In the genomic region with DNA sequence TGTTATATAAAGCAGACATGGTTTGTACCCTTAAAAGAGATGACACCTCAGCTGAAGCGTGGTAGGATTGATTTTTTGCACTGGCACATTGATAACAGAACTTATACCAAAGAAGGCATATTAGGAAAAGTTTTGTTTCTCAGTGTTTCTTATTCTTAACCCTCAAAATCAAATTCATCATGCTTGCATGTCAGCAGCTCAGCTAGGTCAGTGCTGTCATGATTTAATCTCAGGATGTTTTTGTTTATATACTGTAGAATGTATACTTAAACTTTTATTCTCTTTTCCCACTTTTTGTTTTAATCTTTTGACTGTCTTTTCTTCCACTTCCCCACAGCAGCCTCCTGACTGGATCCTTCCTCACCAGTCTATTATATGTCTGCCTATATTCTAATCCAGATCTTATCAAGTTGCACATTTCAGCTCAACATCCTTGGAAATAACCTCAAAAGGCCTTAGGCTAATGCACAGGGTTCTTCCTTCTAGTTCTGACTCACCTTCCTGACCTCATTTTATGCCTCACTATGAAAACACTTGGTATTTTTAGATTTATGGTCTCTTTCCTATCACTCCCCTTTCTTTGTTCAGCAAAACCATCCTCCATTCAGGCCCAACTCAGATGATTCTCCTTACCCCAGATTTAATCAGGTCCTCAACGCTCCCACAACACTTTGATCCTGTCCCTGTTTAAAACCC, we compare ENCODE assay signal across 9 cellular contexts. TPM values are rescaled to one million over a fixed set of nuclear protein-coding genes. Genes with fewer than 3 reads are reported as not detected.
DNase-seq lines count a peak whose midpoint lies in the region; ATAC-seq, FAIRE-seq and TF ChIP-seq lines count a peak whose summit lies in the region.
"Had no signal": no experiment of that assay in that cellular context is flagged by ENCODE, and none has a peak within 500 bp of the region (broad histone marks: within the 10 kb centered on the region; RNA-seq: fewer than 3 reads in every experiment).

No MANE protein-coding gene starts in this region.

- DNase-seq in SK-N-SH (no peak), HTR-8/SVneo (ENCODE audit: insufficient read length, low spot score) (peak; percentile 67), GM12878 (ENCODE audit: low read depth, low spot score) (no peak), NK-92 (lab: John Stamatoyannopoulos, UW; ENCODE audit: unreplicated experiment) (no peak), stomach (no peak)

- H3K4me1 ChIP-seq in SK-N-SH (ENCODE audit: control insufficient read depth in 1 of 2, insufficient read depth in 2 of 2, low read depth in 1 of 2, low read length in 1 of 2) (no peaks in the 10 kb centered on the region), GM12878 (ENCODE audit: control insufficient read depth, insufficient read depth, low read length) (peaks cover 6% of the 10 kb centered on the region; the same call in 1 of the 2 replicates), skeletal muscle satellite cell (ENCODE audit: control insufficient read depth, insufficient read depth, low read length) (peaks cover 33% of the 10 kb centered on the region), stomach (peaks cover 0 to 46% (median 17%) of the 10 kb centered on the region in 4 donors)

- CTCF ChIA-PET in SK-N-SH (lab: Yijun Ruan, JAX) (no interaction called here), GM12878 (lab: Yijun Ruan, JAX) (interaction anchor here (0.7 kb wide), 1 partner anchor 98 kb away, joined by 3 read pairs; no protein-coding TSS in a partner anchor)

- H3K79me2 ChIP-seq in SK-N-SH (ENCODE audit: insufficient read depth) (no peaks in the 10 kb centered on the region), GM12878 (ENCODE audit: control insufficient read depth, insufficient read depth, low read length) (no peaks in the 10 kb centered on the region)

- TF ChIP-seq CTCF in SK-N-SH (IDR thresholded peaks at IDR 0.05) (no peak), GM12878 (IDR thresholded peaks at IDR 0.05 in 2 of 3, conservative IDR thresholded peaks at IDR 0.05 in 1 of 3; ENCODE audit: control insufficient read depth in 2 of 3, extremely low read depth in 1 of 3, insufficient read depth in 1 of 3, low read depth in 3 of 3, low read length in 3 of 3) (no peak), stomach (IDR thresholded peaks at IDR 0.05) (no peak)

- H3K9me2 ChIP-seq in SK-N-SH: no peaks in the 10 kb centered on the region

- H3F3A ChIP-seq in SK-N-SH (replicated peaks; ENCODE audit: insufficient read depth): peaks cover 3% of the 10 kb centered on the region

- SMC1A ChIA-PET in GM12878 (lab: Charles Lee; ENCODE audit: uncharacterized antibody, unreplicated experiment): interaction anchor here (0.7 kb wide), 1 partner anchor 136 kb away, joined by 3 read pairs; no protein-coding TSS in a partner anchor

- ATAC-seq in SK-N-SH treated with all-trans-retinoic acid at 6 μM for 48 hours (no peak; the same call in 2 of the 3 replicates), GM12878 (peak; percentile 78), HG02588 (IDR thresholded peaks at IDR 0.05; ENCODE audit: unreplicated experiment) (no peak)

- H3K27ac ChIP-seq in SK-N-SH (ENCODE audit: low read depth in 2 of 2, low read length in 1 of 2): peak overlapping the region in 1 of 2 experiments; percentile 46; a peak in 2 of 4 replicates
- no peak overlapping the region for H3K27ac ChIP-seq in GM12878 (ENCODE audit: control insufficient read depth, insufficient read depth)
- peak overlapping the region in 1 of 5 donors; percentile 7 for H3K27ac ChIP-seq in stomach

- POLR2A ChIA-PET in SK-N-SH (lab: Yijun Ruan, JAX): no interaction called here
- POLR2A ChIA-PET in GM12878 (lab: Charles Lee): interaction anchor here (0.6 kb wide), 2 partner anchors 239 to 1723 kb away, joined by 3 read pairs; no protein-coding TSS in a partner anchor

- H3K27me3 ChIP-seq in SK-N-SH (ENCODE audit: insufficient read depth) (no peaks in the 10 kb centered on the region), GM12878 (replicated peaks in 1 of 2; ENCODE audit: control insufficient read depth in 2 of 2, insufficient read depth in 2 of 2, low read length in 1 of 2) (no peaks in the 10 kb centered on the region), skeletal muscle satellite cell (ENCODE audit: control insufficient read depth, insufficient read depth, low read length) (no peaks in the 10 kb centered on the region), stomach (no peaks in the 10 kb centered on the region)

- TF ChIP-seq POLR2A in GM12878 (IDR thresholded peaks at IDR 0.05; ENCODE audit: low read depth, low read length) (no peak), stomach (IDR thresholded peaks at IDR 0.05) (no peak)

- no peak for TF ChIP-seq RAD21 in SK-N-SH (IDR thresholded peaks at IDR 0.05; ENCODE audit: low read length)
- TF ChIP-seq RAD21 in GM12878 (IDR thresholded peaks at IDR 0.05; ENCODE audit: insufficient read depth, low read depth, low read length): no peak

- no peak overlapping the region for H2AFZ ChIP-seq in SK-N-SH (ENCODE audit: low read depth)
- no peak overlapping the region for H2AFZ ChIP-seq in GM12878 (ENCODE audit: control insufficient read depth, low read depth, low read length)

- FAIRE-seq in HTR-8/SVneo (lab: Jason Lieb, UNC) (no peak), GM12878 (lab: Jason Lieb, UNC) (no peak)

- RAD21 ChIA-PET in GM12878 (lab: Charles Lee; ENCODE audit: unreplicated experiment): no interaction called here

- no peaks in the 10 kb centered on the region for H3K9me3 ChIP-seq in SK-N-SH
- H3K9me3 ChIP-seq in GM12878 (replicated peaks; ENCODE audit: control insufficient read depth, insufficient read depth, low read length): no peaks in the 10 kb centered on the region
- no peaks in the 10 kb centered on the region for H3K9me3 ChIP-seq in skeletal muscle satellite cell (replicated peaks; ENCODE audit: low read length)
- no peaks in the 10 kb centered on the region for H3K9me3 ChIP-seq in stomach
- H3K9me3 ChIP-seq: HAP-1 had no signal

- H4K20me1 ChIP-seq in SK-N-SH (ENCODE audit: insufficient read depth): 0 out of 2 replicates have a peak, but pooled peaks cover 3% of the 10 kb centered on the region
- H4K20me1 ChIP-seq in GM12878 (ENCODE audit: control insufficient read depth, insufficient read depth): no peaks in the 10 kb centered on the region

- intact Hi-C loops in GM12878 (cut with micrococcal nuclease; ENCODE audit: unreplicated experiment) (no loop called here), stomach (cut with DNase I; ENCODE audit: low total_unique reads) (no loop called here)

- no peak for TF ChIP-seq EP300 in SK-N-SH (IDR thresholded peaks at IDR 0.05; ENCODE audit: borderline replicate concordance in 1 of 2, low read depth in 1 of 2, low read length in 1 of 2)
- peak in 1 of 2 experiments; percentile 37; a peak in 1 of 4 replicates for TF ChIP-seq EP300 in GM12878 (IDR thresholded peaks at IDR 0.05; ENCODE audit: borderline replicate concordance in 1 of 2, control insufficient read depth in 1 of 2, low read depth in 2 of 2, low read length in 2 of 2)
- TF ChIP-seq EP300 in stomach (IDR thresholded peaks at IDR 0.05): no peak

- H3K4me2 ChIP-seq in SK-N-SH (peak overlapping the region; percentile 47; the same call in 1 of the 2 replicates), GM12878 (ENCODE audit: control insufficient read depth, insufficient read depth) (no peak overlapping the region), skeletal muscle satellite cell (ENCODE audit: low read length) (peak overlapping the region; percentile 47)

- WGBS in SK-N-SH (ENCODE audit: low lambda C conversion rate): 80% methylated on average over 2 of the region's 2 CpGs
- 56% methylated on average over 2 of the region's 2 CpGs for WGBS in GM12878 (ENCODE audit: insufficient coverage, insufficient replicate concordance, low lambda C conversion rate, missing lambda C conversion rate)
- 77 to 86% (median 80%) methylated on average over 2 of the region's 2 CpGs for WGBS in stomach, 5 donors

- H3K9ac ChIP-seq in SK-N-SH (no peak overlapping the region), GM12878 (ENCODE audit: control insufficient read depth, insufficient read depth, low read length) (no peak overlapping the region), skeletal muscle satellite cell (ENCODE audit: low read depth, low read length) (peak overlapping the region; percentile 28)

- H3K36me3 ChIP-seq in SK-N-SH (replicated peaks in 1 of 2; ENCODE audit: control insufficient read depth in 1 of 2, insufficient read depth in 2 of 2, low read length in 1 of 2) (peaks cover 2 to 17% of the 10 kb centered on the region in 2 experiments), GM12878 (ENCODE audit: control insufficient read depth in 2 of 2, insufficient read depth in 2 of 2, low read length in 1 of 2) (peaks cover 1 to 5% of the 10 kb centered on the region in 2 experiments; a peak in 3 of 4 replicates), skeletal muscle satellite cell (ENCODE audit: insufficient read depth, low read length) (peaks cover 63% of the 10 kb centered on the region), stomach (peaks cover 74 to 100% (median 98%) of the 10 kb centered on the region in 4 donors)

- no TSS peak for BruUV-seq in GM12878 (replicated peaks; lab: Mats Ljungman, UMichigan)

- H3K4me3 ChIP-seq in SK-N-SH (ENCODE audit: low read depth in 2 of 2, low read length in 1 of 2) (no peak overlapping the region), GM12878 (no peak overlapping the region), skeletal muscle satellite cell (ENCODE audit: low read length) (no peak overlapping the region), stomach (no peak overlapping the region)
- H3K4me3 ChIP-seq: HAP-1 had no signal

- in situ Hi-C loops in GM12878 (cut with MboI): no loop called here

RNA-seq across cellular contexts. Expression of a gene that starts 7.1 kb away (rescaled TPM):
- polyA plus RNA-seq in SK-N-SH (2012; rRNA removed) (4.8 and 7.6 TPM in 2 replicates), GM12878 (2011; rRNA removed) (25.2 and 52.2 TPM in 2 replicates), GM12878 (2014; fragmentation: Illumina TruSeq; extraction: Trizol) (3.9 and 5.3 TPM in 2 replicates), GM12878 (2014; fragmentation: Nextera tagmentation; extraction: Ambion mirVana) (10 to 100 TPM in 1 of 2 experiments, 1 to 10 TPM in 1; 3.8 to 17.2 TPM), GM12878 (2014; rRNA removed) (16.7 and 17.5 TPM in 2 replicates), GM12878 (2016; fragmentation: Nextera tagmentation; extraction: Ambion mirVana) (10 to 100 TPM; 40.1 to 41.8 TPM), stomach (10 to 100 TPM; 20.5 to 49.9 (median 48.5) TPM)
- polyA plus RNA-seq in SK-N-SH (2012; cell fraction: cytosol; rRNA removed): 5.1 and 5.7 TPM in 2 replicates
- polyA plus RNA-seq in SK-N-SH (2012; cell fraction: nucleus; rRNA removed): 3.9 and 6.0 TPM in 2 replicates
- total RNA-seq in GM12878 (2013; cell fraction: nucleolus; rRNA removed): 10.2 and 10.9 TPM in 2 replicates
- total RNA-seq in GM12878 (2014; rRNA removed) (13.1 and 15.2 TPM in 2 replicates), GM12878 (2014; rRNA removed; fragmentation: Illumina TruSeq; extraction: Trizol) (7.0 and 7.4 TPM in 2 replicates), GM12878 (2021) (23.8 and 24.8 TPM in 2 replicates), stomach (100 to 1,000 TPM in 2 of 5 donors, 10 to 100 TPM in 2, 1 to 10 TPM in 1; 9.9 to 351 (median 48.3) TPM)
- 2.8 TPM for polyA plus RNA-seq in GM12878 (2011; ENCODE audit: low read depth)
- 6.2 and 11.5 TPM in 2 replicates for polyA plus RNA-seq in GM12878 (2011; cell fraction: cytosol; rRNA removed)
- 10.9 and 12.1 TPM in 2 replicates for polyA plus RNA-seq in GM12878 (2011; cell fraction: nucleus; rRNA removed)
- 13.6 and 18.6 TPM in 2 replicates for polyA plus RNA-seq in GM12878 (2012)
- 3.5 and 5.9 TPM in 2 replicates for polyA minus RNA-seq in GM12878 (2011; rRNA and poly(A)+ RNA removed)
- 2.2 and 4.4 TPM in 2 replicates for polyA minus RNA-seq in GM12878 (2011; cell fraction: cytosol; rRNA and poly(A)+ RNA removed)
- 2.7 and 4.0 TPM in 2 replicates for polyA minus RNA-seq in GM12878 (2011; cell fraction: nucleus; rRNA and poly(A)+ RNA removed)
- 12.2 and 14.9 TPM in 2 replicates for total RNA-seq in skeletal muscle satellite cell (2012; rRNA removed)

RNA-seq across cellular contexts. Expression of a gene that starts 33.4 kb away (rescaled TPM):
- polyA plus RNA-seq in SK-N-SH (2012; rRNA removed): not detected in 2 replicates
- polyA plus RNA-seq in SK-N-SH (2012; cell fraction: cytosol; rRNA removed): not detected in 2 replicates
- polyA plus RNA-seq in SK-N-SH (2012; cell fraction: nucleus; rRNA removed): not detected in 2 replicates
- not detected in 2 replicates for total RNA-seq in GM12878 (2013; cell fraction: nucleolus; rRNA removed)
- total RNA-seq in GM12878 (2014; rRNA removed): not detected in 2 replicates
- total RNA-seq in GM12878 (2014; rRNA removed; fragmentation: Illumina TruSeq; extraction: Trizol): not detected in 2 replicates
- not detected in 2 replicates for total RNA-seq in GM12878 (2021)
- polyA plus RNA-seq in GM12878 (2011; ENCODE audit: low read depth): not detected
- polyA plus RNA-seq in GM12878 (2011; rRNA removed): not detected in 2 replicates
- polyA plus RNA-seq in GM12878 (2011; cell fraction: cytosol; rRNA removed): not detected in 2 replicates
- not detected in 2 replicates for polyA plus RNA-seq in GM12878 (2011; cell fraction: nucleus; rRNA removed)
- polyA plus RNA-seq in GM12878 (2012): not detected in 2 replicates
- polyA plus RNA-seq in GM12878 (2014; fragmentation: Illumina TruSeq; extraction: Trizol): not detected in 2 replicates
- not detected for polyA plus RNA-seq in GM12878 (2014; fragmentation: Nextera tagmentation; extraction: Ambion mirVana)
- not detected in 2 replicates for polyA plus RNA-seq in GM12878 (2014; rRNA removed)
- not detected for polyA plus RNA-seq in GM12878 (2016; fragmentation: Nextera tagmentation; extraction: Ambion mirVana)
- polyA minus RNA-seq in GM12878 (2011; rRNA and poly(A)+ RNA removed): not detected in 2 replicates
- not detected in 2 replicates for polyA minus RNA-seq in GM12878 (2011; cell fraction: cytosol; rRNA and poly(A)+ RNA removed)
- not detected in 2 replicates for polyA minus RNA-seq in GM12878 (2011; cell fraction: nucleus; rRNA and poly(A)+ RNA removed)
- not detected in 2 replicates for total RNA-seq in skeletal muscle satellite cell (2012; rRNA removed)
- not detected for total RNA-seq in stomach
- not detected for polyA plus RNA-seq in stomach
